In genomic region chr7:35411331-35411730, GRCh38 we compare ENCODE assay signal across 26 cellular contexts.
"Had no signal": no experiment of that assay in that cellular context is flagged by ENCODE, and none has a peak within 500 bp of the region (broad histone marks: within the 10 kb centered on the region; RNA-seq: fewer than 3 reads in every experiment).

No MANE protein-coding gene starts in this region.

- H3K9me3 ChIP-seq: colonic mucosa, esophagus squamous epithelium, gastroesophageal sphincter, heart left ventricle, lower lobe of right lung had no signal

- ATAC-seq: effector memory CD8-positive, alpha-beta T cell; esophagus mucosa; foreskin keratinocyte; gastroesophageal sphincter; heart left ventricle; left colon; left lobe of liver; left ventricle myocardium superior; lower lobe of right lung had no signal

- H3K79me2 ChIP-seq: hepatocyte had no signal

- H3K36me3 ChIP-seq: colonic mucosa, esophagus squamous epithelium, gastroesophageal sphincter, heart left ventricle, lower lobe of right lung had no signal

- H3K27ac ChIP-seq: colonic mucosa, epithelial cell of prostate, esophagus squamous epithelium, foreskin keratinocyte, gastroesophageal sphincter, hepatocyte, lower lobe of right lung had no signal

- H3K36me3 Mint-ChIP-seq: immature natural killer cell had no signal

- H3K4me1 ChIP-seq: colonic mucosa, esophagus squamous epithelium, foreskin keratinocyte, gastroesophageal sphincter, lower lobe of right lung had no signal

- DNase-seq: cerebellar nuclear complex; colonic mucosa; cortex of kidney; effector CD8-positive, alpha-beta T cell; effector memory CD8-positive, alpha-beta T cell; endodermal cell; erythroblast; esophagus squamous epithelium; foreskin keratinocyte; heart left ventricle; hypothalamus; immature natural killer cell; islet precursor cell; kidney; kidney glomerular epithelial cell; left colon; left ventricle myocardium superior; lower lobe of right lung; mesendoderm; midbrain had no signal

- H3K9me3 Mint-ChIP-seq: dendritic cell treated with granulocyte-macrophage colony-stimulating factor and Interleukin-4, amounts not matched to agents 40 ng/mL and 50 ng/mL, for 4 days; effector memory CD8-positive, alpha-beta T cell; endodermal cell; immature natural killer cell had no signal

- H3K4me2 ChIP-seq: hepatocyte had no signal

- H3K4me3 ChIP-seq: colonic mucosa, esophagus squamous epithelium, gastroesophageal sphincter, heart left ventricle, hepatocyte, lower lobe of right lung had no signal

- H3K27ac Mint-ChIP-seq: dendritic cell treated with granulocyte-macrophage colony-stimulating factor and Interleukin-4, amounts not matched to agents 40 ng/mL and 50 ng/mL, for 4 days; effector memory CD8-positive, alpha-beta T cell; endodermal cell; immature natural killer cell had no signal

- H3K27me3 ChIP-seq: colonic mucosa, foreskin keratinocyte, gastroesophageal sphincter, hepatocyte had no signal

- H2AFZ ChIP-seq: hepatocyte had no signal
